Comparison of ENCODE assay signal across 1 cellular context in genomic region chr2:169507698-169508097, GRCh38.
TF ChIP-seq lines count a peak whose summit lies in the region.

No MANE protein-coding gene starts in this region.

TF ChIP-seq in K562, 482 proteins besides CTCF, POLR2A, EP300 and RAD21 (continued from another document):
- TF ChIP-seq ZNF318 (IDR thresholded peaks at IDR 0.05; ENCODE audit: borderline replicate concordance in 1 of 2, low read depth in 1 of 2) (peak in 1 of 2 experiments; percentile 79; a peak in 2 of 4 replicates), PKNOX1 (IDR thresholded peaks at IDR 0.05) (peak; percentile 53), SMARCC2 (IDR thresholded peaks at IDR 0.05; ENCODE audit: low read depth) (peak; percentile 67), JUND (IDR thresholded peaks at IDR 0.05; ENCODE audit: borderline replicate concordance, low read depth, low read length) (peak; percentile 82), JUND (tag; IDR thresholded peaks at IDR 0.05; ENCODE audit: borderline replicate concordance, low read depth, low read length) (peak; percentile 65; the same call in 2 of the 3 replicates), MAFG (tag; conservative IDR thresholded peaks at IDR 0.05) (peak; percentile 95), DPF2 (IDR thresholded peaks at IDR 0.05) (peak; percentile 52), RFX1 (IDR thresholded peaks at IDR 0.05) (no peak), JUN (IDR thresholded peaks at IDR 0.05; ENCODE audit: borderline replicate concordance, low read depth, low read length) (peak; percentile 77), JUN (CRISPR knock-in tag; IDR thresholded peaks at IDR 0.05; ENCODE audit: borderline replicate concordance) (no peak), SRSF9 (IDR thresholded peaks at IDR 0.05; ENCODE audit: borderline replicate concordance, low read depth, low read length) (no peak), GATAD2B (IDR thresholded peaks at IDR 0.05; ENCODE audit: borderline replicate concordance) (no peak), TAF9B (IDR thresholded peaks at IDR 0.05; ENCODE audit: partially characterized antibody) (peak; percentile 70), ZNF134 (CRISPR knock-in tag; conservative IDR thresholded peaks at IDR 0.05) (no peak), SMARCE1 (IDR thresholded peaks at IDR 0.05) (peak; percentile 84), ZFP91 (CRISPR knock-in tag; IDR thresholded peaks at IDR 0.05) (no peak), SMARCA4 (IDR thresholded peaks at IDR 0.05) (peak; percentile 57; the same call in 1 of the 2 replicates), ETS2 (tag; IDR thresholded peaks at IDR 0.05; ENCODE audit: borderline replicate concordance, poor library complexity, severe bottlenecking) (no peak), ZNF174 (CRISPR knock-in tag; IDR thresholded peaks at IDR 0.05) (no peak), ATF3 (IDR thresholded peaks at IDR 0.05) (peak; percentile 90), ATF3 (CRISPR knock-in tag; conservative IDR thresholded peaks at IDR 0.05) (no peak), FOXA3 (CRISPR knock-in tag; conservative IDR thresholded peaks at IDR 0.05 in 1 of 2, IDR thresholded peaks at IDR 0.05 in 1 of 2) (peak in 1 of 2 experiments; percentile 61; a peak in 2 of 4 replicates), TFAP4 (CRISPR knock-in tag; IDR thresholded peaks at IDR 0.05; ENCODE audit: borderline replicate concordance) (peak; percentile 53; the same call in 1 of the 2 replicates), ARID1B (IDR thresholded peaks at IDR 0.05) (peak; percentile 67)
